ENCODE assay signal across 8 cellular contexts in genomic region chr22:19853879-19854777, GRCh38. TPM values are rescaled to one million over a fixed set of nuclear protein-coding genes. Genes with fewer than 3 reads are reported as not detected.
DNase-seq lines count a peak whose midpoint lies in the region; ATAC-seq and TF ChIP-seq lines count a peak whose summit lies in the region.

No MANE protein-coding gene starts in this region.

- no peaks in the 10 kb centered on the region for H3K9me3 Mint-ChIP-seq in activated T-cell treated with anti-CD3 and anti-CD28 coated beads, Interleukin-2, amount 50 U/mL, for 72 hours

- ATAC-seq in GM18505 (IDR thresholded peaks at IDR 0.05; ENCODE audit: unreplicated experiment) = peak; percentile 16
- ATAC-seq in HG03066 (IDR thresholded peaks at IDR 0.05; ENCODE audit: low read depth, unreplicated experiment) = peak; percentile 11
- ATAC-seq in activated T-cell treated with anti-CD3 and anti-CD28 coated beads, Interleukin-2, amount 50 U/mL, for 72 hours (replicated peaks in 1 of 2) = peak in 1 of 2 donors; percentile 2
- ATAC-seq in HG03439 (IDR thresholded peaks at IDR 0.05; ENCODE audit: unreplicated experiment) = no peak

- peaks cover 0 to 3% of the 10 kb centered on the region in 2 donors for H3K36me3 Mint-ChIP-seq in activated T-cell treated with anti-CD3 and anti-CD28 coated beads, Interleukin-2, amount 50 U/mL, for 72 hours (ENCODE audit: insufficient read depth in 2 of 2)

- intact Hi-C loops in cardiac septum (cut with DNase I) = loop anchor here (5.0 to 10.0 kb wide), 2 partner anchors 122 to 261 kb away; partner anchors contain the start of genes RANBP1 and TRMT2A

- peak overlapping the region; percentile 98 to 99 for H3K4me3 Mint-ChIP-seq in activated T-cell treated with anti-CD3 and anti-CD28 coated beads, Interleukin-2, amount 50 U/mL, for 72 hours

- peaks cover 65% of the 10 kb centered on the region for H3K4me1 Mint-ChIP-seq in activated T-cell treated with anti-CD3 and anti-CD28 coated beads, Interleukin-2, amount 50 U/mL, for 72 hours (ENCODE audit: low read depth)

- no peaks in the 10 kb centered on the region for H3K27me3 Mint-ChIP-seq in activated T-cell treated with anti-CD3 and anti-CD28 coated beads, Interleukin-2, amount 50 U/mL, for 72 hours (ENCODE audit: low read depth)

- peak overlapping the region; percentile 94 for H3K27ac Mint-ChIP-seq in activated T-cell treated with anti-CD3 and anti-CD28 coated beads, Interleukin-2, amount 50 U/mL, for 72 hours

- DNase-seq in activated T-cell treated with anti-CD3 and anti-CD28 coated beads, Interleukin-2, amount 50 U/mL, for 72 hours = peak; percentile 25 to 29
- peak; percentile 66 for DNase-seq in cardiac septum (ENCODE audit: low spot score)
- DNase-seq in pons (ENCODE audit: low spot score) = peak; percentile 3
- no peak for DNase-seq in NCI-H446 treated with DMSO at 0.1 percent for 48 hours (lab: John Stamatoyannopoulos, UW)
- DNase-seq in HPDE6-E6E7 (ENCODE audit: extremely low spot score) = no peak

- no peak for TF ChIP-seq POLR2A in GM18505 (IDR thresholded peaks at IDR 0.05; ENCODE audit: borderline replicate concordance, extremely low read depth, insufficient read depth, insufficient read length)

RNA-seq across cellular contexts. Expression of gene GNB1L, which starts 0.5 kb away (rescaled TPM):
- total RNA-seq in activated T-cell treated with anti-CD3 and anti-CD28 coated beads, Interleukin-2, amount 50 U/mL, for 72 hours = 10 to 100 TPM; 13.9 to 20.5 TPM
- total RNA-seq in cardiac septum = 2.0 TPM

RNA-seq across cellular contexts. Expression of gene RTL10, which starts 0.5 kb away (rescaled TPM):
- 10 to 100 TPM; 15.0 to 16.3 TPM for total RNA-seq in activated T-cell treated with anti-CD3 and anti-CD28 coated beads, Interleukin-2, amount 50 U/mL, for 72 hours
- 6.3 TPM for total RNA-seq in cardiac septum

Comparison
In these comparisons a context has a peak if more than half of its experiments do, and no peak if none do; other contexts are left out.
1. DNase-seq: peak in activated T-cell treated with anti-CD3 and anti-CD28 coated beads, Interleukin-2, amount 50 U/mL, for 72 hours (2 of 2), cardiac septum (single experiment) and pons (single experiment); none in NCI-H446 treated with DMSO at 0.1 percent for 48 hours (single experiment) and HPDE6-E6E7 (single experiment).